ENCODE assay signal across 8 cellular contexts in genomic region chr14:101721951-101722661, GRCh38. TPM values are rescaled to one million over a fixed set of nuclear protein-coding genes. Genes with fewer than 3 reads are reported as not detected.
DNase-seq lines count a peak whose midpoint lies in the region; ATAC-seq and TF ChIP-seq lines count a peak whose summit lies in the region.

No MANE protein-coding gene starts in this region.

- no peaks in the 10 kb centered on the region for H3K36me3 Mint-ChIP-seq in activated naive CD4-positive, alpha-beta T cell treated with anti-CD3 and anti-CD28 coated beads, Interleukin-2, amount 50 U/mL, for 24 hours

- DNase-seq in RWPE2 (ENCODE audit: low spot score) (no peak), NCI-H1105 treated with DMSO at 0.1 percent for 48 hours (lab: John Stamatoyannopoulos, UW) (no peak), inferior parietal cortex (ENCODE audit: extremely low spot score) (no peak)
- DNase-seq in stimulated activated CD8-positive, alpha-beta memory T cell treated with anti-CD3 and anti-CD28 coated beads, Interleukin-7, amount 100 ng/mL, for 4 hours (ENCODE audit: low read depth in 2 of 2) = peak; percentile 60 to 64

- H3K36me3 ChIP-seq in RWPE2 (ENCODE audit: low read depth) (no peaks in the 10 kb centered on the region), liver (ENCODE audit: control insufficient read depth in 4 of 4, insufficient read depth in 3 of 4, low read depth in 1 of 4, low read length in 3 of 4) (no peaks in the 10 kb centered on the region)

- H3K9me3 ChIP-seq in RWPE2 (ENCODE audit: severe bottlenecking) = no peaks in the 10 kb centered on the region
- no peaks in the 10 kb centered on the region for H3K9me3 ChIP-seq in liver (ENCODE audit: control insufficient read depth in 4 of 4, low read length in 3 of 4)

- no peak overlapping the region for H3K4me3 ChIP-seq in RWPE2 (ENCODE audit: severe bottlenecking)
- no peak overlapping the region for H3K4me3 ChIP-seq in liver (ENCODE audit: low read depth in 1 of 3, low read length in 3 of 3)

- H3K9ac ChIP-seq in liver (ENCODE audit: low read depth in 1 of 2, low read length in 2 of 2) = no peak overlapping the region

- H3K27ac Mint-ChIP-seq in activated naive CD4-positive, alpha-beta T cell treated with anti-CD3 and anti-CD28 coated beads, Interleukin-2, amount 50 U/mL, for 24 hours = peak overlapping the region; percentile 98

- peaks cover 75% of the 10 kb centered on the region for H3K4me1 Mint-ChIP-seq in activated naive CD4-positive, alpha-beta T cell treated with anti-CD3 and anti-CD28 coated beads, Interleukin-2, amount 50 U/mL, for 24 hours

- H3K9me3 Mint-ChIP-seq in activated naive CD4-positive, alpha-beta T cell treated with anti-CD3 and anti-CD28 coated beads, Interleukin-2, amount 50 U/mL, for 24 hours = no peaks in the 10 kb centered on the region

- H3K27me3 Mint-ChIP-seq in activated naive CD4-positive, alpha-beta T cell treated with anti-CD3 and anti-CD28 coated beads, Interleukin-2, amount 50 U/mL, for 24 hours = no peaks in the 10 kb centered on the region

- TF ChIP-seq CTCF in RWPE2 (IDR thresholded peaks at IDR 0.05; ENCODE audit: poor library complexity, severe bottlenecking) (no peak), liver (IDR thresholded peaks at IDR 0.05; ENCODE audit: low read depth, low read length, missing input control) (no peak)

- H3K27me3 ChIP-seq in RWPE2 (ENCODE audit: insufficient read depth, poor library complexity, severe bottlenecking) (no peaks in the 10 kb centered on the region), liver (ENCODE audit: control insufficient read depth in 4 of 4, insufficient read depth in 4 of 4, low read length in 3 of 4) (no peaks in the 10 kb centered on the region)

- H3K4me1 ChIP-seq in RWPE2 (ENCODE audit: insufficient read depth, poor library complexity, severe bottlenecking) (peaks cover 15% of the 10 kb centered on the region), liver (ENCODE audit: control insufficient read depth in 4 of 4, insufficient read depth in 4 of 4, low read length in 3 of 4) (peaks cover 0 to 2% (median 0%) of the 10 kb centered on the region in 4 donors)

- H3K27ac ChIP-seq in RWPE2 (ENCODE audit: poor library complexity, severe bottlenecking) = peak overlapping the region; percentile 82
- peak overlapping the region; percentile 29 to 54 for H3K27ac ChIP-seq in liver (ENCODE audit: low read depth in 1 of 2, low read length in 2 of 2)

- no peak for TF ChIP-seq RAD21 in liver (IDR thresholded peaks at IDR 0.05)

- ATAC-seq in GM21447 (IDR thresholded peaks at IDR 0.05; ENCODE audit: unreplicated experiment) (peak; percentile 55), RWPE2 (ENCODE audit: low read depth) (peak; percentile 91), GM19397 (IDR thresholded peaks at IDR 0.05; ENCODE audit: unreplicated experiment) (no peak)

- 63% methylated on average over 21 of the region's 21 CpGs for WGBS in liver

- peak overlapping the region; percentile 74 for H3K4me3 Mint-ChIP-seq in activated naive CD4-positive, alpha-beta T cell treated with anti-CD3 and anti-CD28 coated beads, Interleukin-2, amount 50 U/mL, for 24 hours

TF ChIP-seq in liver, 16 proteins besides CTCF, POLR2A, EP300 and RAD21:
- no peak for TF ChIP-seq FOXA1 (IDR thresholded peaks at IDR 0.05)
- TF ChIP-seq, protein P1, sequence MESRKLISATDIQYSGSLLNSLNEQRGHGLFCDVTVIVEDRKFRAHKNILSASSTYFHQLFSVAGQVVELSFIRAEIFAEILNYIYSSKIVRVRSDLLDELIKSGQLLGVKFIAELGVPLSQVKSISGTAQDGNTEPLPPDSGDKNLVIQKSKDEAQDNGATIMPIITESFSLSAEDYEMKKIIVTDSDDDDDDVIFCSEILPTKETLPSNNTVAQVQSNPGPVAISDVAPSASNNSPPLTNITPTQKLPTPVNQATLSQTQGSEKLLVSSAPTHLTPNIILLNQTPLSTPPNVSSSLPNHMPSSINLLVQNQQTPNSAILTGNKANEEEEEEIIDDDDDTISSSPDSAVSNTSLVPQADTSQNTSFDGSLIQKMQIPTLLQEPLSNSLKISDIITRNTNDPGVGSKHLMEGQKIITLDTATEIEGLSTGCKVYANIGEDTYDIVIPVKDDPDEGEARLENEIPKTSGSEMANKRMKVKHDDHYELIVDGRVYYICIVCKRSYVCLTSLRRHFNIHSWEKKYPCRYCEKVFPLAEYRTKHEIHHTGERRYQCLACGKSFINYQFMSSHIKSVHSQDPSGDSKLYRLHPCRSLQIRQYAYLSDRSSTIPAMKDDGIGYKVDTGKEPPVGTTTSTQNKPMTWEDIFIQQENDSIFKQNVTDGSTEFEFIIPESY (IDR thresholded peaks at IDR 0.05) = no peak
- peak; percentile 45 for TF ChIP-seq SP1 (IDR thresholded peaks at IDR 0.05)

RNA-seq across cellular contexts. Expression of gene PPP2R5C, which starts 39.4 kb away (rescaled TPM):
- 10 to 100 TPM; 48.2 to 52.3 TPM for total RNA-seq in liver
- 10 to 100 TPM; 33.5 to 39.6 TPM for polyA plus RNA-seq in liver

Comparison
In these comparisons a context has a peak if more than half of its experiments do, and no peak if none do; other contexts are left out.
1. DNase-seq: peak in stimulated activated CD8-positive, alpha-beta memory T cell treated with anti-CD3 and anti-CD28 coated beads, Interleukin-7, amount 100 ng/mL, for 4 hours (2 of 2); none in RWPE2 (single experiment), NCI-H1105 treated with DMSO at 0.1 percent for 48 hours (single experiment) and inferior parietal cortex (single experiment).